ENCODE assay signal across 27 cellular contexts in the genomic region with DNA sequence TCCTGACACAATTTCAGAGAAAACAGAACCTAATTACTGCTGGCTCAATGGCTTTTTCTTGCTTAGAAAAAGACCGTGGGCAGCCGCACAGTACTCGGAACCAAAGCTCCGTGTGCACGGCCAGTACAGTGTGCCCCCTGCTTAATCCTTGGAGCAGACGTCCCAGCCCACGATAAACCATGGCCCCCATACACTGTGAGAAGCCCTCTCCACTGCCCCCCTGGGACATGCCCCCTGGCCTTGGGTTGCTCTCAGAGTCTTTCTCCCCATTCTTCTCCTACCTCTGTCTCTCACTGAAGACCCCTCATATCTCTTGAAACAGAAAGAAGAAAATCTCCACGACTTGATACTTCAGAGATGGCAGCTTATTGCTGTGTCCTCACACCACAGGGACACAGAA. TPM values are rescaled to one million over a fixed set of nuclear protein-coding genes. Genes with fewer than 3 reads are reported as not detected.
DNase-seq lines count a peak whose midpoint lies in the region; ATAC-seq and TF ChIP-seq lines count a peak whose summit lies in the region.
"Had no signal": no experiment of that assay in that cellular context is flagged by ENCODE, and none has a peak within 500 bp of the region (broad histone marks: within the 10 kb centered on the region; RNA-seq: fewer than 3 reads in every experiment).

No MANE protein-coding gene starts in this region.

- no CpG with 5 or more reads among the region's 8 CpGs for WGBS in H9 (ENCODE audit: extremely low coverage, insufficient read length, low lambda C conversion rate)

- H3K27me3 Mint-ChIP-seq in H9 (ENCODE audit: low read depth) = peaks cover 17% of the 10 kb centered on the region
- H3K27me3 Mint-ChIP-seq in progenitor cell of endocrine pancreas = peaks cover 14% of the 10 kb centered on the region
- H3K27me3 Mint-ChIP-seq in type B pancreatic cell = peaks cover 14% of the 10 kb centered on the region

- no peak overlapping the region for H3K18ac ChIP-seq in H9 (ENCODE audit: insufficient read length, low read depth, low read length)

- no peak overlapping the region for H4K91ac ChIP-seq in H9 (ENCODE audit: insufficient read length, low read depth, low read length)

- no peak overlapping the region for H2AK5ac ChIP-seq in H9 (ENCODE audit: insufficient read length, low read length)

- H3K36me3 Mint-ChIP-seq in H9 (ENCODE audit: insufficient read depth in 1 of 3, low read depth in 3 of 3) = no peaks in the 10 kb centered on the region
- H3K36me3 Mint-ChIP-seq in progenitor cell of endocrine pancreas (ENCODE audit: insufficient read depth) = no peaks in the 10 kb centered on the region
- H3K36me3 Mint-ChIP-seq in type B pancreatic cell = no peaks in the 10 kb centered on the region
- H3K36me3 Mint-ChIP-seq: CD8-positive, alpha-beta T cell had no signal

- no peaks in the 10 kb centered on the region for H3K23me2 ChIP-seq in H9 (ENCODE audit: insufficient read length, low read depth, low read length, poor library complexity, severe bottlenecking)

- no peaks in the 10 kb centered on the region for H3K9me3 Mint-ChIP-seq in H9
- no peaks in the 10 kb centered on the region for H3K9me3 Mint-ChIP-seq in progenitor cell of endocrine pancreas (ENCODE audit: low read depth)
- no peaks in the 10 kb centered on the region for H3K9me3 Mint-ChIP-seq in type B pancreatic cell
- H3K9me3 Mint-ChIP-seq: CD8-positive, alpha-beta T cell had no signal

- H2BK20ac ChIP-seq in H9 (ENCODE audit: low read depth, low read length, poor library complexity, severe bottlenecking) = no peak overlapping the region

- no peaks in the 10 kb centered on the region for H3K9me3 ChIP-seq in H9 (ENCODE audit: control insufficient read depth, low read depth, low read length)
- H3K9me3 ChIP-seq: Caco-2, SJSA1 had no signal

- H4K8ac ChIP-seq in H9 (replicated peaks; ENCODE audit: insufficient read length, low read depth, low read length) = no peak overlapping the region

- H3K79me1 ChIP-seq in H9 (ENCODE audit: insufficient read depth, low read depth, low read length, poor library complexity, severe bottlenecking) = no peaks in the 10 kb centered on the region

- ATAC-seq in HG03095 (IDR thresholded peaks at IDR 0.05; ENCODE audit: unreplicated experiment) = no peak
- ATAC-seq: CD8-positive, alpha-beta T cell; GM12878; HCT116 had no signal

- H3K23ac ChIP-seq in H9 (ENCODE audit: insufficient read length, low read depth, low read length) = no peak overlapping the region

- no peak overlapping the region for H3K9ac ChIP-seq in H9 (ENCODE audit: extremely low read depth, insufficient read length, low read length)

- TF ChIP-seq CTCF in H9 (conservative IDR thresholded peaks at IDR 0.05) = no peak
- no peak for TF ChIP-seq CTCF in coronary artery (IDR thresholded peaks at IDR 0.05)
- no peak for TF ChIP-seq CTCF in progenitor cell of endocrine pancreas (IDR thresholded peaks at IDR 0.05; ENCODE audit: unreplicated experiment)
- TF ChIP-seq CTCF in type B pancreatic cell (conservative IDR thresholded peaks at IDR 0.05) = no peak

- no peak overlapping the region for H3K4me3 ChIP-seq in coronary artery
- H3K4me3 ChIP-seq: GM12878, SJSA1 had no signal

- no peak overlapping the region for H3K27ac ChIP-seq in H9 (ENCODE audit: insufficient read length, low read depth, low read length)
- H3K27ac ChIP-seq in coronary artery = no peak overlapping the region
- H3K27ac ChIP-seq: C4-2B, HL-60, SJSA1 had no signal

- H2BK12ac ChIP-seq in H9 (ENCODE audit: insufficient read length, low read depth, low read length) = no peak overlapping the region

- H3K14ac ChIP-seq in H9 (ENCODE audit: insufficient read depth, low read length) = no peak overlapping the region

- H3K79me2 ChIP-seq in H9 (ENCODE audit: insufficient read depth, low read length) = no peaks in the 10 kb centered on the region

- H3K4me1 Mint-ChIP-seq in H9 = 0 out of 4 replicates have a peak, but pooled peaks cover 0 to 3% of the 10 kb centered on the region in 2 experiments
- peaks cover 3% of the 10 kb centered on the region for H3K4me1 Mint-ChIP-seq in progenitor cell of endocrine pancreas (ENCODE audit: low read depth)
- H3K4me1 Mint-ChIP-seq in type B pancreatic cell (ENCODE audit: unreplicated experiment) = peaks cover 7% of the 10 kb centered on the region

- no peak overlapping the region for H2BK5ac ChIP-seq in H9 (ENCODE audit: insufficient read length, low read length)

- H3K4me1 ChIP-seq in H9 (ENCODE audit: insufficient read depth, low read length) = no peaks in the 10 kb centered on the region
- H3K4me1 ChIP-seq: Caco-2, SJSA1 had no signal

- no peak overlapping the region for H3T11ph ChIP-seq in H9 (ENCODE audit: low read length)

- H3K27ac Mint-ChIP-seq in H9 (no peak overlapping the region), progenitor cell of endocrine pancreas (peak overlapping the region; percentile 19), type B pancreatic cell (no peak overlapping the region)
- H3K27ac Mint-ChIP-seq: CD8-positive, alpha-beta T cell had no signal

- no peak overlapping the region for H3K56ac ChIP-seq in H9 (ENCODE audit: insufficient read length, low read depth, low read length)

- no peak overlapping the region for H3K4ac ChIP-seq in H9 (ENCODE audit: low read depth, low read length)

- no peak overlapping the region for H2AFZ ChIP-seq in H9 (ENCODE audit: low read length)

- H3K4me3 Mint-ChIP-seq in H9 (no peak overlapping the region), progenitor cell of endocrine pancreas (ENCODE audit: low read depth) (no peak overlapping the region), type B pancreatic cell (no peak overlapping the region)
- H3K4me3 Mint-ChIP-seq: CD8-positive, alpha-beta T cell had no signal

- H2BK120ac ChIP-seq in H9 (ENCODE audit: low read depth, low read length, poor library complexity, severe bottlenecking) = no peak overlapping the region

- H4K5ac ChIP-seq in H9 (ENCODE audit: insufficient read length, low read depth, low read length) = no peak overlapping the region

- no peaks in the 10 kb centered on the region for H4K20me1 ChIP-seq in H9 (ENCODE audit: control insufficient read depth, insufficient read depth, insufficient read length)

- H3K27me3 ChIP-seq in H9 (ENCODE audit: insufficient read depth, low read length) = no peaks in the 10 kb centered on the region

- peak; percentile 10 for DNase-seq in H9
- DNase-seq in coronary artery (ENCODE audit: low spot score) = peak; percentile 24
- DNase-seq in progenitor cell of endocrine pancreas (ENCODE audit: low spot score, unreplicated experiment) = no peak
- DNase-seq in type B pancreatic cell (ENCODE audit: extremely low spot score, unreplicated experiment) = peak; percentile 40
- no peak for DNase-seq in HPDE6-E6E7 (ENCODE audit: extremely low spot score)
- no peak for DNase-seq in T1000 (lab: John Stamatoyannopoulos, UW)
- DNase-seq: CD8-positive, alpha-beta T cell; DMS 273 treated with DMSO at 0.1 percent for 48 hours; DMS79; EL; GDM1; NCI-H1092; NCI-H1417 treated with DMSO at 0.1 percent for 48 hours; NCI-H1694 treated with DMSO at 0.1 percent for 48 hours; NCI-H2081; NCI-H2227 treated with DMSO at 0.1 percent for 48 hours; NCI-H510A; NCI-H69; Right ventricle myocardium superior; RPMI8226 had no signal

- H2BK15ac ChIP-seq in H9 (ENCODE audit: low read depth, low read length) = no peak overlapping the region

- no peak overlapping the region for H3K4me2 ChIP-seq in H9 (ENCODE audit: insufficient read depth, insufficient read length, low read length)

RNA-seq across cellular contexts. Expression of a gene that starts 44.0 kb away (rescaled TPM):
- 0.20 and 0.22 TPM in 2 replicates for total RNA-seq in H9 (2021)
- total RNA-seq in progenitor cell of endocrine pancreas = 31.5 and 37.5 TPM in 2 replicates
- 5.4 and 23.6 TPM in 2 replicates for total RNA-seq in type B pancreatic cell (ENCODE audit: low replicate concordance)
- total RNA-seq: CD8-positive, alpha-beta T cell; GM12878 had no signal

Comparison
In these comparisons a context has a peak if more than half of its experiments do, and no peak if none do; other contexts are left out.
1. DNase-seq: peak in H9 (single experiment), coronary artery (single experiment) and type B pancreatic cell (single experiment); none in progenitor cell of endocrine pancreas (single experiment), HPDE6-E6E7 (single experiment) and T1000 (single experiment).